ENCODE assay signal across 22 cellular contexts in genomic region chr1:85700422-85700821, GRCh38.
"Had no signal": no experiment of that assay in that cellular context is flagged by ENCODE, and none has a peak within 500 bp of the region (broad histone marks: within the 10 kb centered on the region; RNA-seq: fewer than 3 reads in every experiment).

No MANE protein-coding gene starts in this region.

- FAIRE-seq: HTR-8/SVneo had no signal

- DNase-seq: KBM-7, MG63, NCI-H1092, NCI-H1105 treated with DMSO at 0.1 percent for 48 hours, NCI-H1417 treated with DMSO at 0.1 percent for 48 hours, NCI-H146, NCI-H1694 treated with DMSO at 0.1 percent for 48 hours, NCI-H1930, NCI-H2081, NCI-H2171, NCI-H226, NCI-H446, NCI-H510A, NCI-H524 treated with DMSO at 0.1 percent for 48 hours, NCI-H69, NCI-H774, Right ventricle myocardium superior, RPMI8226, SIG-M5 had no signal

- H3K27ac ChIP-seq: HL-60, SJSA1 had no signal

- H3K4me3 ChIP-seq: MG63, SJSA1 had no signal

- H3K4me1 ChIP-seq: SJSA1 had no signal

- H3K9me3 ChIP-seq: MG63, SJSA1 had no signal

- H3K27me3 ChIP-seq: MG63, SJSA1 had no signal
